Comparison of ENCODE assay signal across 23 cellular contexts in genomic region chr11:124863826-124864165, GRCh38. TPM values are rescaled to one million over a fixed set of nuclear protein-coding genes. Genes with fewer than 3 reads are reported as not detected.
DNase-seq lines count a peak whose midpoint lies in the region; FAIRE-seq and TF ChIP-seq lines count a peak whose summit lies in the region.
"Had no signal": no experiment of that assay in that cellular context is flagged by ENCODE, and none has a peak within 500 bp of the region (broad histone marks: within the 10 kb centered on the region; RNA-seq: fewer than 3 reads in every experiment).

No MANE protein-coding gene starts in this region.

- H3K4me2 ChIP-seq in GM23248 (ENCODE audit: unreplicated experiment): peak overlapping the region; percentile 56
- peak overlapping the region; percentile 63 for H3K4me2 ChIP-seq in astrocyte (ENCODE audit: low read length)
- H3K4me2 ChIP-seq in parathyroid adenoma (ENCODE audit: low read length): peak overlapping the region; percentile 57

- in situ Hi-C loops in GM23248 (cut with MboI): loop anchor here (25.0 kb wide), 1 partner anchor 451 kb away; the partner anchor contains the start of gene OR8B4

- no peak overlapping the region for H3K27ac Mint-ChIP-seq in astrocyte (ENCODE audit: unreplicated experiment)

- H3K79me2 ChIP-seq in GM23248 (ENCODE audit: insufficient read depth) (no peaks in the 10 kb centered on the region), astrocyte (ENCODE audit: insufficient read depth, low read length) (no peaks in the 10 kb centered on the region), parathyroid adenoma (no peaks in the 10 kb centered on the region)

- DNase-seq in GM23248: no peak
- DNase-seq in astrocyte (ENCODE audit: low read depth): no peak
- peak; percentile 60 for DNase-seq in iPS-NIHi11 (ENCODE audit: low spot score)
- DNase-seq in cerebellum (ENCODE audit: low spot score): no peak
- no peak for DNase-seq in stimulated activated naive CD4-positive, alpha-beta T cell (lab: John Stamatoyannopoulos, UW)
- DNase-seq in NCI-H2107 (lab: John Stamatoyannopoulos, UW): no peak
- DNase-seq in middle frontal gyrus (ENCODE audit: extremely low spot score, low spot score): no peak
- DNase-seq: activated CD4-positive, alpha-beta T cell treated with anti-CD3 and anti-CD28 coated beads for 4 hours; activated naive CD4-positive, alpha-beta T cell treated with Interleukin-2 at 50 U/mL for 16 hours; AML-193; aorta; COR-L47; naive thymus-derived CD8-positive, alpha-beta T cell; NCI-H2171; psoas muscle had no signal

- H3K4me1 ChIP-seq in GM23248 (ENCODE audit: insufficient read depth) (0 out of 2 replicates have a peak, but pooled peaks cover 10% of the 10 kb centered on the region), astrocyte (ENCODE audit: insufficient read depth, low read length) (peaks cover 9% of the 10 kb centered on the region), parathyroid adenoma (no peaks in the 10 kb centered on the region)

- H3K27me3 ChIP-seq in GM23248 (replicated peaks; ENCODE audit: insufficient read depth) (peaks cover 85% of the 10 kb centered on the region), astrocyte (ENCODE audit: insufficient read depth, low read length) (peaks cover 84% of the 10 kb centered on the region), parathyroid adenoma (ENCODE audit: control insufficient read depth, insufficient read depth, low read length) (no peaks in the 10 kb centered on the region)

- H3K9me2 ChIP-seq in GM23248 (ENCODE audit: insufficient read depth): no peaks in the 10 kb centered on the region

- H3K9me3 ChIP-seq in GM23248 (ENCODE audit: low read depth): no peaks in the 10 kb centered on the region
- H3K9me3 ChIP-seq in astrocyte (ENCODE audit: insufficient read depth, low read depth, low read length): no peaks in the 10 kb centered on the region
- H3K9me3 ChIP-seq in parathyroid adenoma (ENCODE audit: control insufficient read depth, low read length): no peaks in the 10 kb centered on the region
- H3K9me3 ChIP-seq: Peyer's patch, psoas muscle, suprapubic skin had no signal

- WGBS in GM23248 (ENCODE audit: low coverage in 1 of 2, low lambda C conversion rate in 2 of 2, missing lambda C conversion rate in 2 of 2), 2 experiments: 1 to 4% methylated on average over 5 to 7 of the region's 9 CpGs

- no peaks in the 10 kb centered on the region for H3F3A ChIP-seq in GM23248 (ENCODE audit: insufficient read depth)

- no peak overlapping the region for H3K4me3 Mint-ChIP-seq in astrocyte (ENCODE audit: unreplicated experiment)

- no peak for TF ChIP-seq CTCF in astrocyte (IDR thresholded peaks at IDR 0.05; ENCODE audit: insufficient read depth, low read depth, low read length)
- no peak for TF ChIP-seq CTCF in parathyroid adenoma (IDR thresholded peaks at IDR 0.05)

- H3K4me3 ChIP-seq in GM23248 (no peak overlapping the region; the same call in 1 of the 2 replicates), astrocyte (ENCODE audit: insufficient read depth, low read depth, low read length) (no peak overlapping the region), parathyroid adenoma (ENCODE audit: low read depth, low read length) (no peak overlapping the region)
- H3K4me3 ChIP-seq: SK-N-MC had no signal

- peaks cover 1% of the 10 kb centered on the region for H3K36me3 Mint-ChIP-seq in astrocyte (ENCODE audit: low read depth, unreplicated experiment)

- H2AFZ ChIP-seq in GM23248: no peak overlapping the region
- no peak overlapping the region for H2AFZ ChIP-seq in astrocyte (ENCODE audit: low read depth, low read length)
- no peak overlapping the region for H2AFZ ChIP-seq in parathyroid adenoma

- H3K4me1 Mint-ChIP-seq in astrocyte (ENCODE audit: low read depth, unreplicated experiment): peaks cover 6% of the 10 kb centered on the region

- H3K36me3 ChIP-seq in GM23248 (ENCODE audit: low read depth) (no peaks in the 10 kb centered on the region), astrocyte (ENCODE audit: insufficient read depth, low read length) (no peaks in the 10 kb centered on the region), parathyroid adenoma (ENCODE audit: control insufficient read depth, insufficient read depth, low read length) (no peaks in the 10 kb centered on the region)
- H3K36me3 ChIP-seq: Peyer's patch, suprapubic skin had no signal

- peaks cover 85% of the 10 kb centered on the region for H3K27me3 Mint-ChIP-seq in astrocyte (ENCODE audit: low read depth, unreplicated experiment)

- H3K27ac ChIP-seq in GM23248 (no peak overlapping the region), astrocyte (ENCODE audit: low read depth, low read length) (no peak overlapping the region), parathyroid adenoma (no peak overlapping the region)
- H3K27ac ChIP-seq: Peyer's patch, psoas muscle, SK-N-MC, suprapubic skin had no signal

- peaks cover 2% of the 10 kb centered on the region for H3K9me3 Mint-ChIP-seq in astrocyte (ENCODE audit: unreplicated experiment)
- H3K9me3 Mint-ChIP-seq: naive thymus-derived CD8-positive, alpha-beta T cell had no signal

- FAIRE-seq in astrocyte (lab: Jason Lieb, UNC): no peak
- FAIRE-seq: endothelial cell of umbilical vein, frontal cortex, GM19239 had no signal

- H3K9ac ChIP-seq in GM23248: no peak overlapping the region
- no peak overlapping the region for H3K9ac ChIP-seq in astrocyte (ENCODE audit: low read length)
- no peak overlapping the region for H3K9ac ChIP-seq in parathyroid adenoma

- H4K20me1 ChIP-seq in GM23248 (ENCODE audit: insufficient read depth) (no peaks in the 10 kb centered on the region), astrocyte (ENCODE audit: insufficient read depth, low read length) (peaks cover 7% of the 10 kb centered on the region)

RNA-seq across cellular contexts. Expression of gene ROBO3, which starts 1.4 kb away (rescaled TPM):
- 10.5 and 12.1 TPM in 2 replicates for total RNA-seq in GM23248 (2014; rRNA removed; shearing (Covaris generic))
- 9.9 and 12.1 TPM in 2 replicates for polyA plus RNA-seq in GM23248 (2016; fragmentation: Nextera tagmentation; extraction: Ambion mirVana)
- 12.9 and 14.5 TPM in 2 replicates for total RNA-seq in astrocyte
- total RNA-seq in cerebellum: 30.1 TPM

RNA-seq across cellular contexts. Expression of gene ROBO4, which starts 33.9 kb away (rescaled TPM):
- 0.51 and 1.3 TPM in 2 replicates for total RNA-seq in GM23248 (2014; rRNA removed; shearing (Covaris generic))
- polyA plus RNA-seq in GM23248 (2016; fragmentation: Nextera tagmentation; extraction: Ambion mirVana): 0.53 and 1.1 TPM in 2 replicates
- total RNA-seq in astrocyte (0.25 TPM in 1 of 2 replicates, not detected in the other), cerebellum (7.9 TPM)
- total RNA-seq: naive thymus-derived CD8-positive, alpha-beta T cell had no signal

RNA-seq across cellular contexts. Expression of gene HEPN1, which starts 55.3 kb away (rescaled TPM):
- total RNA-seq in GM23248 (2014; rRNA removed; shearing (Covaris generic)): not detected in 2 replicates
- polyA plus RNA-seq in GM23248 (2016; fragmentation: Nextera tagmentation; extraction: Ambion mirVana): not detected in 2 replicates
- total RNA-seq in astrocyte (not detected in 2 replicates), cerebellum (not detected)
- total RNA-seq: endothelial cell of umbilical vein; frontal cortex; LHCN-M2; naive thymus-derived CD8-positive, alpha-beta T cell; Peyer's patch; psoas muscle; suprapubic skin had no signal
- polyA plus RNA-seq: aorta; endothelial cell of umbilical vein; naive thymus-derived CD8-positive, alpha-beta T cell had no signal
